ENCODE assay signal across 8 cellular contexts in genomic region chr3:42652611-42653302, GRCh38. TPM values are rescaled to one million over a fixed set of nuclear protein-coding genes. Genes with fewer than 3 reads are reported as not detected.
A peak's percentile ranks its signal among the peaks of the same experiment; 100 is the strongest.
DNase-seq lines count a peak whose midpoint lies in the region; ATAC-seq and TF ChIP-seq lines count a peak whose summit lies in the region.

No MANE protein-coding gene starts in this region.

- H3K36me3 Mint-ChIP-seq in activated naive CD4-positive, alpha-beta T cell treated with anti-CD3 and anti-CD28 coated beads, Interleukin-2, amount 50 U/mL, for 24 hours = peaks cover 3% of the 10 kb centered on the region

- BruUV-seq in PC-3 (replicated peaks; lab: Mats Ljungman, UMichigan) = TSS peak; percentile 15

- H3K9ac ChIP-seq in PC-3 (ENCODE audit: low read length) = peak overlapping the region; percentile 73

- H3K4me1 Mint-ChIP-seq in activated naive CD4-positive, alpha-beta T cell treated with anti-CD3 and anti-CD28 coated beads, Interleukin-2, amount 50 U/mL, for 24 hours = peaks cover 8% of the 10 kb centered on the region

- H3K27me3 Mint-ChIP-seq in activated naive CD4-positive, alpha-beta T cell treated with anti-CD3 and anti-CD28 coated beads, Interleukin-2, amount 50 U/mL, for 24 hours = no peaks in the 10 kb centered on the region

- H3K4me1 ChIP-seq in PC-3 (ENCODE audit: insufficient read depth, low read length) = peaks cover 28% of the 10 kb centered on the region
- H3K4me1 ChIP-seq in right lobe of liver = peaks cover 0 to 14% (median 3%) of the 10 kb centered on the region in 4 donors

- H3K27ac ChIP-seq in PC-3 (ENCODE audit: low read length) (peak overlapping the region; percentile 53), coronary artery (peak overlapping the region; percentile 98 to 99), right lobe of liver (peak overlapping the region in 1 of 3 donors; percentile 74), temporal lobe (ENCODE audit: low read depth, low read length) (peak overlapping the region; percentile 93)

- peak overlapping the region; percentile 71 for H3K4me3 Mint-ChIP-seq in activated naive CD4-positive, alpha-beta T cell treated with anti-CD3 and anti-CD28 coated beads, Interleukin-2, amount 50 U/mL, for 24 hours

- WGBS in right lobe of liver (ENCODE audit: insufficient coverage, low coverage, low lambda C conversion rate, missing lambda C conversion rate) = 6% methylated on average over 3 of the region's 7 CpGs

- CTCF ChIA-PET in PC-3 (lab: Charles Lee) = no interaction called here

- intact Hi-C loops in PC-3 (cut with micrococcal nuclease) (loop anchor here (1.0 to 2.0 kb wide), 3 partner anchors 52 to 176 kb away; partner anchors contain the start of gene NKTR), right lobe of liver (cut with DNase I) (no loop called here)

- H3K27me3 ChIP-seq in PC-3 (ENCODE audit: low read length) (no peaks in the 10 kb centered on the region), right lobe of liver (no peaks in the 10 kb centered on the region)

- H4K20me1 ChIP-seq in PC-3 (ENCODE audit: low read length) = no peaks in the 10 kb centered on the region

- H3K36me3 ChIP-seq in PC-3 (ENCODE audit: low read depth, low read length) (peaks cover 5% of the 10 kb centered on the region), right lobe of liver (peaks cover 0 to 12% (median 0%) of the 10 kb centered on the region in 4 donors)

- H2AFZ ChIP-seq in PC-3 (ENCODE audit: low read length) = peak overlapping the region; percentile 52; the same call in 1 of the 2 replicates

- TF ChIP-seq POLR2A in right lobe of liver (IDR thresholded peaks at IDR 0.05) = peak; percentile 70

- H3K4me3 ChIP-seq in PC-3 (ENCODE audit: low read length) = peak overlapping the region; percentile 85
- H3K4me3 ChIP-seq in coronary artery = peak overlapping the region; percentile 98
- H3K4me3 ChIP-seq in right lobe of liver = peak overlapping the region in 2 of 3 donors; percentile 57 to 64

- no peak for TF ChIP-seq CTCF in PC-3 (conservative IDR thresholded peaks at IDR 0.05; ENCODE audit: low read depth, low read length)
- TF ChIP-seq CTCF in coronary artery (IDR thresholded peaks at IDR 0.05) = no peak
- TF ChIP-seq CTCF in right lobe of liver (IDR thresholded peaks at IDR 0.05) = no peak

- no peaks in the 10 kb centered on the region for H3F3A ChIP-seq in PC-3 (ENCODE audit: low read length, unreplicated experiment)

- no peak for DNase-seq in activated naive CD4-positive, alpha-beta T cell treated with Interleukin-2 at 50 U/mL for 16 hours
- DNase-seq in PC-3 (peak; percentile 90), coronary artery (ENCODE audit: low spot score) (peak; percentile 91), right lobe of liver (peak in 1 of 3 donors; percentile 72), NCI-H1105 treated with DMSO at 0.1 percent for 48 hours (lab: John Stamatoyannopoulos, UW) (no peak)

- no peaks in the 10 kb centered on the region for H3K9me3 Mint-ChIP-seq in activated naive CD4-positive, alpha-beta T cell treated with anti-CD3 and anti-CD28 coated beads, Interleukin-2, amount 50 U/mL, for 24 hours

- POLR2A ChIA-PET in PC-3 (lab: Charles Lee; ENCODE audit: unreplicated experiment) = no interaction called here

- ATAC-seq in HG02943 (IDR thresholded peaks at IDR 0.05; ENCODE audit: low read depth, unreplicated experiment) = peak; percentile 48
- peak; percentile 75 for ATAC-seq in PC-3
- peak; percentile 43 to 68 (median 54) for ATAC-seq in right lobe of liver

- no peaks in the 10 kb centered on the region for H3K9me2 ChIP-seq in PC-3 (replicated peaks; ENCODE audit: low read length)

- peak overlapping the region; percentile 5 for H3K27ac Mint-ChIP-seq in activated naive CD4-positive, alpha-beta T cell treated with anti-CD3 and anti-CD28 coated beads, Interleukin-2, amount 50 U/mL, for 24 hours

- 0 out of 2 replicates have a peak, but pooled peaks cover 8% of the 10 kb centered on the region for H3K79me2 ChIP-seq in PC-3 (ENCODE audit: low read length)

- H3K9me3 ChIP-seq in PC-3 (ENCODE audit: low read length) (no peaks in the 10 kb centered on the region), right lobe of liver (no peaks in the 10 kb centered on the region)

- peak overlapping the region; percentile 100 for H3K4me2 ChIP-seq in PC-3 (ENCODE audit: low read length)

RNA-seq across cellular contexts. Expression of gene ZBTB47, which starts 0.7 kb away (rescaled TPM):
- total RNA-seq in PC-3 (2014; rRNA removed) (9.5 and 10.8 TPM in 2 replicates), right lobe of liver (1 to 10 TPM; 2.2 to 8.9 (median 4.9) TPM), temporal lobe (14.0 TPM)

RNA-seq across cellular contexts. Expression of gene KLHL40, which starts 32.6 kb away (rescaled TPM):
- total RNA-seq in PC-3 (2014; rRNA removed) = not detected in 2 replicates
- total RNA-seq in right lobe of liver = under 1 TPM in 2 of 6 experiments, not detected in 4; 0.19 to 0.68 TPM
- total RNA-seq in temporal lobe = not detected

RNA-seq across cellular contexts. Expression of gene HHATL, which starts 49.8 kb away (rescaled TPM):
- not detected in 2 replicates for total RNA-seq in PC-3 (2014; rRNA removed)
- total RNA-seq in right lobe of liver = 1 to 10 TPM in 1 of 6 experiments, under 1 TPM in 2, not detected in 3; 0.29 to 1.0 (median 0.60) TPM
- total RNA-seq in temporal lobe = not detected

RNA-seq across cellular contexts. Expression of gene NKTR, which starts 52.3 kb away (rescaled TPM):
- total RNA-seq in PC-3 (2014; rRNA removed) (35.3 and 37.6 TPM in 2 replicates), right lobe of liver (10 to 100 TPM; 21.9 to 35.2 (median 28.4) TPM), temporal lobe (93.7 TPM)

Comparison
In these comparisons a context has a peak if more than half of its experiments do, and no peak if none do; other contexts are left out.
1. DNase-seq: peak in PC-3 (single experiment) and coronary artery (single experiment); none in activated naive CD4-positive, alpha-beta T cell treated with Interleukin-2 at 50 U/mL for 16 hours (single experiment) and NCI-H1105 treated with DMSO at 0.1 percent for 48 hours (single experiment).
2. Peak in every context shown above with its lines, with median percentiles within 50 percentile points of each other: ATAC-seq and H3K4me3 ChIP-seq.